8 cellular contexts compared by ENCODE assay signal in genomic region chr17:42311240-42312034, GRCh38. TPM values are rescaled to one million over a fixed set of nuclear protein-coding genes. Genes with fewer than 3 reads are reported as not detected.
DNase-seq lines count a peak whose midpoint lies in the region; ATAC-seq and TF ChIP-seq lines count a peak whose summit lies in the region.

No MANE protein-coding gene starts in this region.

- intact Hi-C loops in head of caudate nucleus (cut with DNase I), result loop anchor here (10.0 kb wide), 1 partner anchor 203 kb away; no protein-coding TSS in a partner anchor

- H3K27ac Mint-ChIP-seq in activated CD8-positive, alpha-beta T cell treated with anti-CD3 and anti-CD28 coated beads, Interleukin-2, amount 10 ng/mL, durations not matched to agents 7 days and 5 days, result peak overlapping the region; percentile 69
- peak overlapping the region; percentile 76 for H3K27ac Mint-ChIP-seq in osteocyte (ENCODE audit: unreplicated experiment)

- peaks cover 68% of the 10 kb centered on the region for H3K36me3 Mint-ChIP-seq in activated CD8-positive, alpha-beta T cell treated with anti-CD3 and anti-CD28 coated beads, Interleukin-2, amount 10 ng/mL, durations not matched to agents 7 days and 5 days (ENCODE audit: low read depth)
- H3K36me3 Mint-ChIP-seq in osteocyte (ENCODE audit: unreplicated experiment), result peaks cover 37% of the 10 kb centered on the region

- no peak for TF ChIP-seq CTCF in osteocyte (IDR thresholded peaks at IDR 0.05)

- peak overlapping the region; percentile 39 for H3K4me3 Mint-ChIP-seq in activated CD8-positive, alpha-beta T cell treated with anti-CD3 and anti-CD28 coated beads, Interleukin-2, amount 10 ng/mL, durations not matched to agents 7 days and 5 days
- H3K4me3 Mint-ChIP-seq in osteocyte (ENCODE audit: unreplicated experiment), result no peak overlapping the region

- no peak for ATAC-seq in activated CD8-positive, alpha-beta T cell treated with anti-CD3 and anti-CD28 coated beads, Interleukin-2, amount 10 ng/mL, durations not matched to agents 7 days and 5 days
- no peak for ATAC-seq in GM19452 (IDR thresholded peaks at IDR 0.05; ENCODE audit: unreplicated experiment)
- no peak for ATAC-seq in GM21717 (IDR thresholded peaks at IDR 0.05; ENCODE audit: unreplicated experiment)

- H3K9me3 Mint-ChIP-seq in activated CD8-positive, alpha-beta T cell treated with anti-CD3 and anti-CD28 coated beads, Interleukin-2, amount 10 ng/mL, durations not matched to agents 7 days and 5 days (ENCODE audit: insufficient read depth), result no peaks in the 10 kb centered on the region
- no peaks in the 10 kb centered on the region for H3K9me3 Mint-ChIP-seq in osteocyte (ENCODE audit: unreplicated experiment)

- peak; percentile 91 to 95 for DNase-seq in AML-193 (lab: John Stamatoyannopoulos, UW)
- peak; percentile 91 for DNase-seq in HuH-7.5 (ENCODE audit: low spot score)
- no peak for DNase-seq in activated CD8-positive, alpha-beta T cell treated with anti-CD3 and anti-CD28 coated beads, Interleukin-2, amount 10 ng/mL, durations not matched to agents 7 days and 5 days
- peak in 41 of 42 donors; percentile 34 to 85 (median 60) for DNase-seq in head of caudate nucleus
- DNase-seq in osteocyte (ENCODE audit: extremely low spot score, unreplicated experiment), result no peak
- no peak for DNase-seq in NCI-H128 (lab: John Stamatoyannopoulos, UW; ENCODE audit: unreplicated experiment)

- CTCF ChIA-PET in activated CD8-positive, alpha-beta T cell treated with anti-CD3 and anti-CD28 coated beads, Interleukin-2, amount 10 ng/mL, durations not matched to agents 7 days and 5 days (lab: Charles Lee), result interaction anchor here (0.7 to 19.4 kb wide), 20 partner anchors 10 to 216 kb away, joined by 3 to 666 read pairs (median 5); partner anchors contain the start of genes GHDC, STAT3 and STAT5A

- POLR2A ChIA-PET in activated CD8-positive, alpha-beta T cell treated with anti-CD3 and anti-CD28 coated beads, Interleukin-2, amount 10 ng/mL, durations not matched to agents 7 days and 5 days (lab: Charles Lee), result interaction anchor here (0.6 to 2.0 kb wide), 8 partner anchors 23 to 216 kb away, joined by 3 to 8 read pairs (median 4); partner anchors contain the start of genes STAT3 and STAT5A

- peaks cover 58% of the 10 kb centered on the region for H3K4me1 Mint-ChIP-seq in activated CD8-positive, alpha-beta T cell treated with anti-CD3 and anti-CD28 coated beads, Interleukin-2, amount 10 ng/mL, durations not matched to agents 7 days and 5 days (ENCODE audit: low read depth)
- peaks cover 10% of the 10 kb centered on the region for H3K4me1 Mint-ChIP-seq in osteocyte (ENCODE audit: unreplicated experiment)

- H3K27me3 Mint-ChIP-seq in activated CD8-positive, alpha-beta T cell treated with anti-CD3 and anti-CD28 coated beads, Interleukin-2, amount 10 ng/mL, durations not matched to agents 7 days and 5 days (ENCODE audit: low read depth), result no peaks in the 10 kb centered on the region
- H3K27me3 Mint-ChIP-seq in osteocyte (ENCODE audit: unreplicated experiment), result no peaks in the 10 kb centered on the region

RNA-seq across cellular contexts. Expression of gene STAT5A, which starts 23.1 kb away (rescaled TPM):
- 100 to 1,000 TPM; 117 to 119 TPM for total RNA-seq in activated CD8-positive, alpha-beta T cell treated with anti-CD3 and anti-CD28 coated beads, Interleukin-2, amount 10 ng/mL, durations not matched to agents 7 days and 5 days
- 45.5 and 47.7 TPM in 2 replicates for total RNA-seq in osteocyte

RNA-seq across cellular contexts. Expression of gene STAT5B, which starts 35.2 kb away (rescaled TPM):
- total RNA-seq in activated CD8-positive, alpha-beta T cell treated with anti-CD3 and anti-CD28 coated beads, Interleukin-2, amount 10 ng/mL, durations not matched to agents 7 days and 5 days, result 10 to 100 TPM; 92.7 to 94.4 TPM
- total RNA-seq in osteocyte, result 41.3 and 49.7 TPM in 2 replicates

Comparison
In these comparisons a context has a peak if more than half of its experiments do, and no peak if none do; other contexts are left out.
1. DNase-seq: peak in AML-193 (2 of 2), HuH-7.5 (single experiment) and head of caudate nucleus (41 of 42); none in activated CD8-positive, alpha-beta T cell treated with anti-CD3 and anti-CD28 coated beads, Interleukin-2, amount 10 ng/mL, durations not matched to agents 7 days and 5 days (single experiment), osteocyte (single experiment) and NCI-H128 (single experiment).